In the genomic region with DNA sequence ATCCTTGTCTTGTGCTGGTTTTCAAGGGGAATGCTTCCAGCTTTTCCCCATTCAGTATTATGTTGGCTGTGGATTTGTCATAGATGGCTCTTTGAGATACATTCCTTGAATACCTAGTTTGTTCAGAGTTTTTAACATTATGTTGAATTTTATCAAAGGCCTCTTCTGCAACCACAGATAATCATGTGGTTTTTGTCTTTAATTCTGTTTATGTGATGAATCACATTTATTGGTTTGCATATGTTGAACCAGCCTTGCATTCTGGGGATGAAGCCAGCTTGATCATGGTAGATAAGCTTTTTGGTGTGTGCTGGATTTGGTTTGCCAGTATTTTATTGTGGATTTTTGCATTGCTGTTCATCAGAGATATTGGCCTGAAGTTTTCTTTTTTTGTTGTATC, we compare ENCODE assay signal across 1 cellular context. TPM values are rescaled to one million over a fixed set of nuclear protein-coding genes. Genes with fewer than 3 reads are reported as not detected.
"Had no signal": no experiment of that assay in that cellular context is flagged by ENCODE, and none has a peak within 500 bp of the region (broad histone marks: within the 10 kb centered on the region; RNA-seq: fewer than 3 reads in every experiment).

No MANE protein-coding gene starts in this region.

RNA-seq across cellular contexts. Expression of a gene that starts 38.3 kb away (rescaled TPM):
- total RNA-seq: activated B cell treated with CpG ODN at 0.5 μM for 24 hours had no signal
